23 cellular contexts compared by ENCODE assay signal in genomic region chr14:99543369-99543768, GRCh38.
"Had no signal": no experiment of that assay in that cellular context is flagged by ENCODE, and none has a peak within 500 bp of the region (broad histone marks: within the 10 kb centered on the region; RNA-seq: fewer than 3 reads in every experiment).

No MANE protein-coding gene starts in this region.

- DNase-seq: colonic mucosa; dermis blood vessel endothelial cell; esophagus squamous epithelium; foreskin fibroblast; kidney glomerular epithelial cell; mucosa of descending colon; naive thymus-derived CD8-positive, alpha-beta T cell; occipital lobe; retina; stimulated activated CD4-positive, alpha-beta T cell treated with anti-CD3 and anti-CD28 coated beads, Interleukin-2, amount 100 ng/mL, for 24 hours; stimulated activated CD4-positive, alpha-beta T cell treated with anti-CD3 and anti-CD28 coated beads, Interleukin-4, amount 100 ng/mL, for 4 hours; stimulated activated naive B cell treated with anti-CD40 and anti-IgM and Interleukin-4, amounts not matched to agents 10 μg/mL and 1 μg/mL and 100 μg/mL, for 72 hours; stomach; substantia nigra; uterus had no signal

- H3K4me3 Mint-ChIP-seq: naive thymus-derived CD8-positive, alpha-beta T cell; neural crest cell; stimulated activated naive B cell treated with anti-CD40 and anti-IgM and Interleukin-4, amounts not matched to agents 10 μg/mL and 1 μg/mL and 100 μg/mL, for 72 hours had no signal

- H3K36me3 ChIP-seq: colonic mucosa, esophagus squamous epithelium, gastroesophageal sphincter, prostate gland, stomach, thoracic aorta, upper lobe of left lung, uterus had no signal

- H3K27ac ChIP-seq: colonic mucosa, esophagus squamous epithelium, parathyroid adenoma, prostate gland, skin epidermis, thoracic aorta, upper lobe of left lung had no signal

- H3K4me3 ChIP-seq: colonic mucosa, esophagus squamous epithelium, gastroesophageal sphincter, mucosa of descending colon, prostate gland, skin epidermis, stomach, thoracic aorta, upper lobe of left lung, uterus had no signal

- H3K9me3 ChIP-seq: colonic mucosa, esophagus squamous epithelium, gastroesophageal sphincter, mucosa of descending colon, prostate gland, stomach, thoracic aorta, upper lobe of left lung, uterus had no signal

- H3K27ac Mint-ChIP-seq: stimulated activated naive B cell treated with anti-CD40 and anti-IgM and Interleukin-4, amounts not matched to agents 10 μg/mL and 1 μg/mL and 100 μg/mL, for 72 hours had no signal

- ATAC-seq: gastroesophageal sphincter; mucosa of descending colon; naive thymus-derived CD8-positive, alpha-beta T cell; sciatic nerve; stimulated activated naive B cell treated with anti-CD40 and anti-IgM and Interleukin-4, amounts not matched to agents 10 μg/mL and 1 μg/mL and 100 μg/mL, for 72 hours had no signal

- H3K4me1 ChIP-seq: colonic mucosa, prostate gland had no signal

- H3K36me3 Mint-ChIP-seq: naive thymus-derived CD8-positive, alpha-beta T cell; stimulated activated naive B cell treated with anti-CD40 and anti-IgM and Interleukin-4, amounts not matched to agents 10 μg/mL and 1 μg/mL and 100 μg/mL, for 72 hours had no signal

- H2AFZ ChIP-seq: parathyroid adenoma had no signal

- H3K27me3 Mint-ChIP-seq: naive thymus-derived CD8-positive, alpha-beta T cell had no signal

- H3K9me3 Mint-ChIP-seq: naive thymus-derived CD8-positive, alpha-beta T cell; neural crest cell; stimulated activated naive B cell treated with anti-CD40 and anti-IgM and Interleukin-4, amounts not matched to agents 10 μg/mL and 1 μg/mL and 100 μg/mL, for 72 hours had no signal

- H3K27me3 ChIP-seq: colonic mucosa, esophagus squamous epithelium, gastroesophageal sphincter, stomach, upper lobe of left lung, uterus had no signal

- H3K9ac ChIP-seq: parathyroid adenoma had no signal
